18 cellular contexts compared by ENCODE assay signal in genomic region chr2:173043466-173043865, GRCh38. TPM values are rescaled to one million over a fixed set of nuclear protein-coding genes. Genes with fewer than 3 reads are reported as not detected.
DNase-seq lines count a peak whose midpoint lies in the region; ATAC-seq, FAIRE-seq and TF ChIP-seq lines count a peak whose summit lies in the region.
"Had no signal": no experiment of that assay in that cellular context is flagged by ENCODE, and none has a peak within 500 bp of the region (broad histone marks: within the 10 kb centered on the region; RNA-seq: fewer than 3 reads in every experiment).

No MANE protein-coding gene starts in this region.

- peak; percentile 57 for ATAC-seq in GM21381 (IDR thresholded peaks at IDR 0.05; ENCODE audit: unreplicated experiment)
- peak in 3 of 4 donors; percentile 49 to 91 (median 78) for ATAC-seq in pancreas
- no peak for ATAC-seq in HG03025 (IDR thresholded peaks at IDR 0.05; ENCODE audit: low FRiP score, unreplicated experiment)
- ATAC-seq: activated naive CD8-positive, alpha-beta T cell treated with anti-CD3 and anti-CD28 coated beads, Interleukin-2, amount 50 U/mL, for 24 hours; stimulated activated naive CD8-positive, alpha-beta T cell treated with anti-CD3 and anti-CD28 coated beads, Interleukin-15, Interleukin-2, amounts not matched to agents 100 U/mL and 50 U/mL, for 24 hours had no signal

- H3K27ac ChIP-seq in left ventricle myocardium inferior (replicated peaks) (peak overlapping the region; percentile 57), pancreas (no peak overlapping the region)
- H3K27ac ChIP-seq: RWPE1, skin epidermis, vagina had no signal

- H3K36me3 ChIP-seq in left ventricle myocardium inferior (no peaks in the 10 kb centered on the region), pancreas (no peaks in the 10 kb centered on the region)
- H3K36me3 ChIP-seq: vagina had no signal

- 91 to 96% methylated on average over 7 of the region's 7 CpGs for WGBS in pancreas, 2 donors

- intact Hi-C loops in left ventricle myocardium inferior (cut with micrococcal nuclease), result no loop called here
- intact Hi-C loops in pancreas (cut with DNase I), result no loop called here

- DNase-seq in SKM-1 (lab: John Stamatoyannopoulos, UW; ENCODE audit: unreplicated experiment) (peak; percentile 11), left ventricle myocardium inferior (peak; percentile 33), pancreas (peak in 1 of 6 donors; percentile 50), RPMI8226 (no peak), 8988T (no peak)
- no peak for DNase-seq in activated CD4-positive, CD25-positive, alpha-beta regulatory T cell treated with anti-CD3 and anti-CD28 coated beads, Interleukin-2, amount 50 U/mL, for 72 hours
- DNase-seq: activated CD4-positive, alpha-beta T cell treated with anti-CD3 and anti-CD28 coated beads, Interleukin-2, amount 10 ng/mL, durations not matched to agents 24 days and 14 days; activated naive CD8-positive, alpha-beta T cell treated with anti-CD3 and anti-CD28 coated beads, Interleukin-2, amount 50 U/mL, for 24 hours; activated T-cell treated with anti-CD3 and anti-CD28 coated beads, Interleukin-2, amount 50 U/mL, for 1 hour; Calu3; NCI-H1930; NCI-H69; stimulated activated naive CD8-positive, alpha-beta T cell treated with anti-CD3 and anti-CD28 coated beads, Interleukin-15, Interleukin-2, amounts not matched to agents 100 U/mL and 50 U/mL, for 24 hours had no signal

- H3K4me3 ChIP-seq in left ventricle myocardium inferior (no peak overlapping the region), pancreas (no peak overlapping the region)
- H3K4me3 ChIP-seq: skin epidermis, vagina had no signal

- H3K4me1 ChIP-seq in left ventricle myocardium inferior (peaks cover 26% of the 10 kb centered on the region), pancreas (peaks cover 0 to 17% (median 0%) of the 10 kb centered on the region in 3 donors)

- TF ChIP-seq CTCF in left ventricle myocardium inferior (IDR thresholded peaks at IDR 0.05; ENCODE audit: borderline replicate concordance) (no peak), pancreas (IDR thresholded peaks at IDR 0.05) (no peak)

- H3K27me3 ChIP-seq in left ventricle myocardium inferior (ENCODE audit: low read depth) (no peaks in the 10 kb centered on the region), pancreas (no peaks in the 10 kb centered on the region)
- H3K27me3 ChIP-seq: vagina had no signal

- H3K9me3 ChIP-seq in left ventricle myocardium inferior (replicated peaks) (no peaks in the 10 kb centered on the region), pancreas (no peaks in the 10 kb centered on the region)
- H3K9me3 ChIP-seq: vagina had no signal

- FAIRE-seq in pancreas (lab: Jason Lieb, UNC), result no peak

RNA-seq across cellular contexts. Expression of gene MAP3K20, which starts 32.2 kb away (rescaled TPM):
- total RNA-seq in left ventricle myocardium inferior (466 TPM), pancreas (10 to 100 TPM in 2 of 6 donors, 1 to 10 TPM in 4; 6.6 to 23.7 (median 9.7) TPM)
- 1 to 10 TPM; 4.1 to 4.4 TPM for polyA plus RNA-seq in pancreas

Comparison
In these comparisons a context has a peak if more than half of its experiments do, and no peak if none do; other contexts are left out.
1. DNase-seq: peak in SKM-1 (single experiment) and left ventricle myocardium inferior (single experiment); none in activated CD4-positive, CD25-positive, alpha-beta regulatory T cell treated with anti-CD3 and anti-CD28 coated beads, Interleukin-2, amount 50 U/mL, for 72 hours (single experiment), RPMI8226 (single experiment) and 8988T (single experiment).
2. RNA of gene MAP3K20, which starts 32.2 kb away (total RNA-seq): 466 TPM in left ventricle myocardium inferior (single experiment); 6.6 to 23.7 TPM in pancreas; every median in the first group is over 10 times any median in the second.